In the genomic region with DNA sequence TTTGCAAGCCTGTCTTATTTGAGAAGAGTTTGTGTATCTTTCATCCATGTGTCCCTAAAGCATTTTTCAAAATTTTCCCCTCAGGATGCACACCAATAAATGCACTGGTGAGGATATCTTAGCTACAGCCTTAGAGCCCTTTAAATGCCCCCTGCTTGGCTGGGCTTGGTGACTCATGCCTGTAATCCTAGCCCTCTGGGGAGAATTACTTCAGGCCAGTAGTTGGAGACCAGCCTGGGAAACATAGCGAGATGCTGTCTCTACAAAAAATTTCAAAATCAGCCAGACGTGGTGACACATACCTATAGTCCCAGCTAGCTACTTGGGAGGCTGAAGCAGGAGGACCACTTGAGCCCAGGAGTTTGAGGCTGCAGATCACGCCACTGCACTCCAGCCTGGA, we compare ENCODE assay signal across 1 cellular context.
A peak's percentile ranks its signal among the peaks of the same experiment; 100 is the strongest.
TF ChIP-seq lines count a peak whose summit lies in the region.

No MANE protein-coding gene starts in this region.

TF ChIP-seq in HCT116, 20 proteins besides CTCF, POLR2A, EP300 and RAD21 (continued from another document):
- TF ChIP-seq, protein P1, sequence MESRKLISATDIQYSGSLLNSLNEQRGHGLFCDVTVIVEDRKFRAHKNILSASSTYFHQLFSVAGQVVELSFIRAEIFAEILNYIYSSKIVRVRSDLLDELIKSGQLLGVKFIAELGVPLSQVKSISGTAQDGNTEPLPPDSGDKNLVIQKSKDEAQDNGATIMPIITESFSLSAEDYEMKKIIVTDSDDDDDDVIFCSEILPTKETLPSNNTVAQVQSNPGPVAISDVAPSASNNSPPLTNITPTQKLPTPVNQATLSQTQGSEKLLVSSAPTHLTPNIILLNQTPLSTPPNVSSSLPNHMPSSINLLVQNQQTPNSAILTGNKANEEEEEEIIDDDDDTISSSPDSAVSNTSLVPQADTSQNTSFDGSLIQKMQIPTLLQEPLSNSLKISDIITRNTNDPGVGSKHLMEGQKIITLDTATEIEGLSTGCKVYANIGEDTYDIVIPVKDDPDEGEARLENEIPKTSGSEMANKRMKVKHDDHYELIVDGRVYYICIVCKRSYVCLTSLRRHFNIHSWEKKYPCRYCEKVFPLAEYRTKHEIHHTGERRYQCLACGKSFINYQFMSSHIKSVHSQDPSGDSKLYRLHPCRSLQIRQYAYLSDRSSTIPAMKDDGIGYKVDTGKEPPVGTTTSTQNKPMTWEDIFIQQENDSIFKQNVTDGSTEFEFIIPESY (IDR thresholded peaks at IDR 0.05; ENCODE audit: extremely low read depth, insufficient replicate concordance, low read length), result no peak
- TF ChIP-seq POLR2AphosphoS5 (IDR thresholded peaks at IDR 0.05; ENCODE audit: low read depth, low read length) (no peak), FOSL1 (IDR thresholded peaks at IDR 0.05; ENCODE audit: low read depth) (peak; percentile 47), SRF (IDR thresholded peaks at IDR 0.05; ENCODE audit: low read depth) (no peak)
TF ChIP-seq in HCT116: peak in this region for 2.
